18 cellular contexts compared by ENCODE assay signal in the genomic region with DNA sequence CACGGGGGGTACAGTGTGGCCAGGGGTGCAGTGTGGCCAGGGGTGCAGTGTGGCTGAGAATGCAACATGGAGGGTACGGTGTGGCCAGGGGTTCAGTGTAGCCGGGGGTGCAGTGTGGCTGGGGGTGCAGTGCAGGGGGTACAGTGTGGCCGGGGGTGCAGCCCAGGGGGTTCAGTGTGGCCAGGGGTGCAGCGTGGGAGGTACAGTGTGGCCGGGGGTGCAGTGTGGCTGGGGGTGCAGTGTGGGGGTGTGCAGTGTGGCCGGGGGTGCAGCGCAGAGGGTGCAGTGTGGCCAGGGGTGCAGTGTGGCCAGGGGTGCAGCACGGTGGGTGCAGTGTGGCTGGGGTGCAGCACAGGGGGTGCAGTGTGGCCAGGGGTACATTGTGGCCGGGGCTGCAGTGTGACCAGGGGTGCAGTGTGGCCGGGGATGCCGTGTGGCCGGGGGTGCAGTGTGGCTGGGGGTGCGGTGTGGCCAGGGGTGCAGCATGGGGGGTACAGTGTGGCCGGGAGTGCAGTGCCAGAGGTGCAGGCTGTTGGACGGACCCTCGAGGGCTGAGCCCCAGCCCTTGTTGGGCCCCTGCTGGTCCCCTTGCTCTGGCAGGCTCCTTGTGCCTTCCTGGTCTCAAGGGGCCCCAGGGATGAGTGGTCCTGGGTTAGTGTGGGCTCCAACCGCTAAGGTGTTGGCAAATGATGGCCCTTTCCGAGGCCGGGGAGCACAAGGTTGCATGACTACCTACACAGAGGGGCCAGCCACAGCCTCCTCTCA. TPM values are rescaled to one million over a fixed set of nuclear protein-coding genes. Genes with fewer than 3 reads are reported as not detected.
DNase-seq lines count a peak whose midpoint lies in the region; ATAC-seq, FAIRE-seq and TF ChIP-seq lines count a peak whose summit lies in the region.
"Had no signal": no experiment of that assay in that cellular context is flagged by ENCODE, and none has a peak within 500 bp of the region (broad histone marks: within the 10 kb centered on the region; RNA-seq: fewer than 3 reads in every experiment).

No MANE protein-coding gene starts in this region.

- H3K9me3 ChIP-seq in K562 (replicated peaks; ENCODE audit: control insufficient read depth, insufficient read depth, low read depth, low read length) (no peaks in the 10 kb centered on the region), kidney (ENCODE audit: control insufficient read depth in 1 of 2, low read length in 2 of 2) (no peaks in the 10 kb centered on the region), stomach smooth muscle (ENCODE audit: control insufficient read depth in 2 of 2, low read length in 2 of 2) (no peaks in the 10 kb centered on the region)
- H3K9me3 ChIP-seq: body of pancreas had no signal

- intact Hi-C loops in K562 (cut with micrococcal nuclease) (loop anchor here (10.0 kb wide), 1 partner anchor 180 kb away; a partner anchor contains a TSS), kidney (cut with DNase I) (no loop called here)

- H3K27me3 ChIP-seq in K562 (ENCODE audit: control insufficient read depth in 2 of 2, insufficient read depth in 2 of 2, low read length in 2 of 2): no peaks in the 10 kb centered on the region
- no peaks in the 10 kb centered on the region for H3K27me3 ChIP-seq in stomach smooth muscle (ENCODE audit: control insufficient read depth in 1 of 2, insufficient read depth in 2 of 2, low read length in 2 of 2)
- H3K27me3 ChIP-seq: body of pancreas had no signal

- peak; percentile 9 for DNase-seq in activated CD8-positive, alpha-beta memory T cell treated with anti-CD3 and anti-CD28 coated beads, Interleukin-2, amount 50 U/mL, for 4 hours
- DNase-seq in activated CD8-positive, alpha-beta memory T cell treated with anti-CD3 and anti-CD28 coated beads for 24 hours: no peak
- DNase-seq in K562 (ENCODE audit: extremely low read depth in 1 of 4, low spot score in 3 of 4) (no peak), kidney (peak; percentile 55), NOMO-1 (lab: John Stamatoyannopoulos, UW; ENCODE audit: unreplicated experiment in 2 of 2) (no peak)
- DNase-seq in stimulated activated CD4-positive, alpha-beta T cell treated with anti-CD3 and anti-CD28 coated beads, Interleukin-1b, Interleukin-23, amount 100 ng/mL, for 48 hours: no peak
- DNase-seq: EL; NCI-H1105; NCI-H2107; retina; stimulated activated naive CD4-positive, alpha-beta T cell treated with Interleukin-2 at 50 U/mL for 16 hours had no signal

- POLR2A ChIA-PET in K562 (lab: Yijun Ruan, JAX): no interaction called here

- no peak overlapping the region for H3K4me2 ChIP-seq in K562 (ENCODE audit: insufficient read depth, low read length)

- FAIRE-seq in K562 (lab: Jason Lieb, UNC) (no peak), kidney (lab: Jason Lieb, UNC) (no peak)
- FAIRE-seq: H1, urothelium cell line had no signal

- H3K9me1 ChIP-seq in K562 (ENCODE audit: control insufficient read depth, insufficient read depth, low read length): no peaks in the 10 kb centered on the region

- no peak overlapping the region for H3K27ac ChIP-seq in K562 (ENCODE audit: extremely low read depth, low read depth, low read length)
- H3K27ac ChIP-seq in kidney (ENCODE audit: low read depth in 2 of 2, low read length in 2 of 2): no peak overlapping the region
- peak overlapping the region; percentile 66 for H3K27ac ChIP-seq in stomach smooth muscle (ENCODE audit: low read length)
- H3K27ac ChIP-seq: body of pancreas had no signal

- TF ChIP-seq EP300 in K562 (IDR thresholded peaks at IDR 0.05; ENCODE audit: low read length): no peak

- H3K36me3 ChIP-seq in K562 (ENCODE audit: control insufficient read depth, insufficient read depth, low read length) (no peaks in the 10 kb centered on the region), kidney (ENCODE audit: control insufficient read depth in 1 of 2, insufficient read depth in 2 of 2, low read length in 2 of 2) (no peaks in the 10 kb centered on the region), stomach smooth muscle (ENCODE audit: control insufficient read depth in 2 of 2, insufficient read depth in 2 of 2, low read length in 2 of 2) (peaks cover 5% of the 10 kb centered on the region in 2 donors)

- TF ChIP-seq RAD21 in K562 (CRISPR knock-in tag; conservative IDR thresholded peaks at IDR 0.05 in 1 of 2, IDR thresholded peaks at IDR 0.05 in 1 of 2): no peak

- no peak for TF ChIP-seq POLR2A in K562 (conservative IDR thresholded peaks at IDR 0.05)

- BruUV-seq in K562 (replicated peaks; lab: Mats Ljungman, UMichigan): no TSS peak

- ATAC-seq in K562: no peak
- ATAC-seq in GM18520 (IDR thresholded peaks at IDR 0.05; ENCODE audit: unreplicated experiment): no peak
- ATAC-seq: activated naive CD4-positive, alpha-beta T cell treated with anti-CD3 and anti-CD28 coated beads, Interleukin-2, amount 50 U/mL, for 72 hours; body of pancreas had no signal

- H3K4me3 ChIP-seq in K562 (no peak overlapping the region), kidney (ENCODE audit: low read length in 2 of 2) (no peak overlapping the region), stomach smooth muscle (ENCODE audit: low read length in 2 of 2) (no peak overlapping the region)
- H3K4me3 ChIP-seq: body of pancreas had no signal

- TF ChIP-seq CTCF in K562 (IDR thresholded peaks at IDR 0.05 in 2 of 3, conservative IDR thresholded peaks at IDR 0.05 in 1 of 3; ENCODE audit: insufficient read depth in 2 of 3, low read depth in 1 of 3, low read length in 3 of 3) (no peak), kidney (IDR thresholded peaks at IDR 0.05; ENCODE audit: borderline replicate concordance, extremely low read depth, insufficient read depth) (no peak)

- peaks cover 30% of the 10 kb centered on the region for H4K20me1 ChIP-seq in K562 (replicated peaks; ENCODE audit: control insufficient read depth, insufficient read depth, low read length)

- WGBS in K562 (ENCODE audit: insufficient coverage, low coverage, missing lambda C conversion rate): 28% methylated on average over 12 of the region's 20 CpGs

- in situ Hi-C loops in K562 (cut with MboI): loop anchor here (5.0 kb wide), 2 partner anchors 97 to 232 kb away; no protein-coding TSS in a partner anchor

- H3K9ac ChIP-seq in K562 (ENCODE audit: insufficient read depth in 1 of 2, low read depth in 2 of 2, low read length in 2 of 2): no peak overlapping the region
- no peak overlapping the region for H3K9ac ChIP-seq in kidney (ENCODE audit: low read length in 2 of 2)
- no peak overlapping the region for H3K9ac ChIP-seq in stomach smooth muscle (ENCODE audit: low read length in 2 of 2)

- peaks cover 4 to 60% of the 10 kb centered on the region in 2 experiments; a peak in 4 of 5 replicates for H3K4me1 ChIP-seq in K562 (replicated peaks in 1 of 2; ENCODE audit: control insufficient read depth in 2 of 2, insufficient read depth in 2 of 2, low read length in 2 of 2)
- peaks cover 4 to 18% of the 10 kb centered on the region in 2 donors for H3K4me1 ChIP-seq in kidney (ENCODE audit: control insufficient read depth in 1 of 2, insufficient read depth in 1 of 2, low read depth in 1 of 2, low read length in 2 of 2)
- H3K4me1 ChIP-seq in stomach smooth muscle (ENCODE audit: control insufficient read depth, insufficient read depth, low read length): peaks cover 74% of the 10 kb centered on the region

- CTCF ChIA-PET in K562 (lab: Yijun Ruan, JAX; ENCODE audit: low intra/inter-chr PET ratio): no interaction called here

- H3K79me2 ChIP-seq in K562 (ENCODE audit: control insufficient read depth, insufficient read depth, low read length): no peaks in the 10 kb centered on the region

- no peak overlapping the region for H2AFZ ChIP-seq in K562 (ENCODE audit: low read depth, low read length)

TF ChIP-seq in K562, 482 proteins besides CTCF, POLR2A, EP300 and RAD21:
- TF ChIP-seq RBM22 (IDR thresholded peaks at IDR 0.05; ENCODE audit: low read depth, low read length, poor library complexity, severe bottlenecking): peak; percentile 18
- no peak for TF ChIP-seq ZNF134 (CRISPR knock-in tag; conservative IDR thresholded peaks at IDR 0.05)
- TF ChIP-seq POLR2G (IDR thresholded peaks at IDR 0.05; ENCODE audit: low read depth, low read length): peak; percentile 75
- TF ChIP-seq SAP30 (IDR thresholded peaks at IDR 0.05; ENCODE audit: borderline replicate concordance, insufficient read depth, low read depth, low read length, poor library complexity, severe bottlenecking): no peak
TF ChIP-seq in K562: peak in this region for 2.

RNA-seq across cellular contexts. Expression of a gene that starts 17.9 kb away (rescaled TPM):
- 0.11 and 0.28 TPM in 2 replicates for total RNA-seq in K562 (2011; cell fraction: chromatin; rRNA removed; ENCODE audit: low replicate concordance)
- 0.13 and 0.17 TPM in 2 replicates for total RNA-seq in K562 (2011; cell fraction: nucleolus; rRNA removed)
- 0.15 TPM in 1 of 2 replicates, not detected in the other for total RNA-seq in K562 (2011; cell fraction: nucleoplasm; rRNA removed)
- total RNA-seq in K562 (2014; rRNA removed) (not detected in 2 replicates), K562 (2014; rRNA removed; fragmentation: Illumina TruSeq; extraction: Trizol) (not detected in 2 replicates), K562 (2015; rRNA removed; fragmentation: Illumina TruSeq; extraction: Trizol) (not detected in 2 replicates), K562 (2021) (0.07 TPM in 2 replicates), kidney (6.9 TPM)
- polyA plus RNA-seq in K562 (2011; rRNA removed) (0.01 and 0.03 TPM in 2 replicates), K562 (2014; fragmentation: Illumina TruSeq; extraction: Trizol) (0.01 TPM in 1 of 2 replicates, not detected in the other), K562 (2014; fragmentation: Nextera tagmentation; extraction: Ambion mirVana) (not detected), K562 (2014; rRNA removed) (not detected in 2 replicates), kidney (ENCODE audit: insufficient read depth, low read depth, low replicate concordance) (5.8 TPM)
- 0.04 and 0.06 TPM in 2 replicates for polyA plus RNA-seq in K562 (2011; cell fraction: cytosol; rRNA removed)
- polyA plus RNA-seq in K562 (2011; cell fraction: nucleus; rRNA removed): 0.06 and 0.11 TPM in 2 replicates
- polyA plus RNA-seq in K562 (2012): 0.21 and 0.25 TPM in 2 replicates
- polyA minus RNA-seq in K562 (2011; rRNA and poly(A)+ RNA removed): 0.11 and 0.12 TPM in 2 replicates
- polyA minus RNA-seq in K562 (2011; cell fraction: cytosol; rRNA and poly(A)+ RNA removed): not detected in 2 replicates
- not detected in 2 replicates for polyA minus RNA-seq in K562 (2011; cell fraction: nucleus; rRNA and poly(A)+ RNA removed)
- total RNA-seq: B cell had no signal

Comparison
In these comparisons a context has a peak if more than half of its experiments do, and no peak if none do; other contexts are left out.
1. DNase-seq: peak in activated CD8-positive, alpha-beta memory T cell treated with anti-CD3 and anti-CD28 coated beads, Interleukin-2, amount 50 U/mL, for 4 hours (single experiment) and kidney (single experiment); none in activated CD8-positive, alpha-beta memory T cell treated with anti-CD3 and anti-CD28 coated beads for 24 hours (single experiment), K562 (0 of 4), stimulated activated CD4-positive, alpha-beta T cell treated with anti-CD3 and anti-CD28 coated beads, Interleukin-1b, Interleukin-23, amount 100 ng/mL, for 48 hours (single experiment) and NOMO-1 (0 of 2).